Comparison of ENCODE assay signal across 13 cellular contexts in the genomic region with DNA sequence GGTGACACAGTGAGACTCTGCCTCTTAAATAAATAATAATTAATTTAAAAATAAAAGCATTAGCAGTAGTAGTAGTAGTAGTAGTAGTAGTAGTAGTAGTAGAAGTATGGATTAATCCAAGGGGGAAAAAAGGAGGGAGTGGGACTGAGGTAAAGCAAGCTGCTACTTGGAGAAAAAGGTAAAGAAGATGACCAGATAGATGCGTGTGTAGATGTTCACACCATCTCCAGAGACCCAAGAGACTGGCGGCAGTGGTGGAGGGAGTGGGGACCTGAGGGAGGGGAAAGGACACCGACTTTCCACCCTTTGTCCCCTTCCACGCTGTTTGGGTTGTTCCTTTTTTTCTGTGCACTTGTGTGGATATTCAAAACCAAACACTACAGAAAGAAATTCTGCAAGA.
"Had no signal": no experiment of that assay in that cellular context is flagged by ENCODE, and none has a peak within 500 bp of the region (broad histone marks: within the 10 kb centered on the region; RNA-seq: fewer than 3 reads in every experiment).

No MANE protein-coding gene starts in this region.

- ATAC-seq: activated CD4-positive, CD25-positive, alpha-beta regulatory T cell treated with anti-CD3 and anti-CD28 coated beads, Interleukin-2, amount 50 U/mL, for 24 hours; left lobe of liver; upper lobe of right lung had no signal

- H3K9me3 Mint-ChIP-seq: stimulated activated naive CD8-positive, alpha-beta T cell treated with anti-CD3 and anti-CD28 coated beads, Interleukin-15, Interleukin-2, amounts not matched to agents 100 ng/mL and 50 ng/mL, for 24 hours; T-helper 2 cell treated with Interferon-gamma antibody and Interleukin-4, amounts not matched to agents 5 μg/mL and 100 μg/mL, for 36 hours had no signal

- H3K27ac Mint-ChIP-seq: stimulated activated naive CD8-positive, alpha-beta T cell treated with anti-CD3 and anti-CD28 coated beads, Interleukin-15, Interleukin-2, amounts not matched to agents 100 ng/mL and 50 ng/mL, for 24 hours; T-helper 2 cell treated with Interferon-gamma antibody and Interleukin-4, amounts not matched to agents 5 μg/mL and 100 μg/mL, for 36 hours had no signal

- H3K27me3 ChIP-seq: suprapubic skin, upper lobe of right lung had no signal

- H3K4me3 ChIP-seq: esophagus squamous epithelium, smooth muscle cell, suprapubic skin, upper lobe of right lung had no signal

- H3K4me3 Mint-ChIP-seq: stimulated activated naive CD8-positive, alpha-beta T cell treated with anti-CD3 and anti-CD28 coated beads, Interleukin-15, Interleukin-2, amounts not matched to agents 100 ng/mL and 50 ng/mL, for 24 hours; T-helper 2 cell treated with Interferon-gamma antibody and Interleukin-4, amounts not matched to agents 5 μg/mL and 100 μg/mL, for 36 hours had no signal

- DNase-seq: activated naive CD4-positive, alpha-beta T cell treated with Interleukin-2 at 50 U/mL for 16 hours; anterior cingulate cortex; cortex of kidney; effector CD8-positive, alpha-beta T cell; esophagus squamous epithelium; hippocampal formation; upper lobe of right lung had no signal

- H3K36me3 ChIP-seq: esophagus squamous epithelium, suprapubic skin, upper lobe of right lung had no signal

- H3K9me3 ChIP-seq: esophagus squamous epithelium, suprapubic skin, upper lobe of right lung had no signal

- H3K4me2 ChIP-seq: smooth muscle cell had no signal

- H3K27ac ChIP-seq: esophagus squamous epithelium, suprapubic skin, upper lobe of right lung had no signal
